ENCODE assay signal across 1 cellular context in the genomic region with DNA sequence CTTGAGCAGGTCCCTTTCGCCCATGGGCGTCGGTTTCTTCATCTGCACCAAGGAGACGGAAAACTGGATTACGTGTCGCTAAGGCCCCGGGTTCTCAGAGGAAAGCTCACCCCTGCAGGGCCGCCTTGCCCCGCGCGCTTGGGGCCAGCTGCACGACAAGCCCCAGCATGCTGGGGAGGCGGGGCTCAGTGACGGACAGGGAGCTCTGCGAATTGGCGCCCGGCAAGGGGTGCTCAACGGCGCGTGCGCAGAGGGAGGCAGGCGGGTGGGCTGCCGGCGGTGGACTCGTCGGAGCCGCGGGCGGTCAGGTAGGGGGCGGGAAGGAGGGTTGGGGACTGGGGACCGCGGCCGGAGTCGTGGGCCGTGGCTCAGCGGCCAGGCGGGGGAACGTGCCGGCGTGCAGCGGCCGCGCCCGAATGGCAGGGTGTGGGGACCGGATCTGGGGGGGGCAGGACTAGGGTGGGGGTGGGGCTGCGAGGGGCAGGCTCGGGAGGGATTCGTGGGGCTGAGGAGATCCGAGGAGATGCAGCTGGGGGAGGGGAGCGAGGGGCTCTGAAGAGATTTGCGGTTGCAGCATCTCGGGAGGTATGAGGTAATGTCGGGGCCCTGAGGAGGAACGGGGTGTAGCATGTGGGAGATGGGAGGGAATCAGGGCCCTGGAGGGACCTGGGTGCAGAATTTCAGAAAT.
A peak's percentile ranks its signal among the peaks of the same experiment; 100 is the strongest.
TF ChIP-seq lines count a peak whose summit lies in the region.

A gene with protein sequence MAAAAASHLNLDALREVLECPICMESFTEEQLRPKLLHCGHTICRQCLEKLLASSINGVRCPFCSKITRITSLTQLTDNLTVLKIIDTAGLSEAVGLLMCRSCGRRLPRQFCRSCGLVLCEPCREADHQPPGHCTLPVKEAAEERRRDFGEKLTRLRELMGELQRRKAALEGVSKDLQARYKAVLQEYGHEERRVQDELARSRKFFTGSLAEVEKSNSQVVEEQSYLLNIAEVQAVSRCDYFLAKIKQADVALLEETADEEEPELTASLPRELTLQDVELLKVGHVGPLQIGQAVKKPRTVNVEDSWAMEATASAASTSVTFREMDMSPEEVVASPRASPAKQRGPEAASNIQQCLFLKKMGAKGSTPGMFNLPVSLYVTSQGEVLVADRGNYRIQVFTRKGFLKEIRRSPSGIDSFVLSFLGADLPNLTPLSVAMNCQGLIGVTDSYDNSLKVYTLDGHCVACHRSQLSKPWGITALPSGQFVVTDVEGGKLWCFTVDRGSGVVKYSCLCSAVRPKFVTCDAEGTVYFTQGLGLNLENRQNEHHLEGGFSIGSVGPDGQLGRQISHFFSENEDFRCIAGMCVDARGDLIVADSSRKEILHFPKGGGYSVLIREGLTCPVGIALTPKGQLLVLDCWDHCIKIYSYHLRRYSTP (plus strand): TSS at position 232 of the 688 bp plus-strand sequence. CDS start 10,438 bp downstream, outside the sequence.

TF ChIP-seq in H1, 55 proteins besides CTCF, POLR2A, EP300 and RAD21:
- TF ChIP-seq POU5F1 (IDR thresholded peaks at IDR 0.05; ENCODE audit: low read depth, low read length) = no peak
- 0 out of 2 replicates have a peak, but pooled peaks have one; percentile 12 for TF ChIP-seq TBP (IDR thresholded peaks at IDR 0.05; ENCODE audit: low read depth, low read length)
- TF ChIP-seq, protein P1, sequence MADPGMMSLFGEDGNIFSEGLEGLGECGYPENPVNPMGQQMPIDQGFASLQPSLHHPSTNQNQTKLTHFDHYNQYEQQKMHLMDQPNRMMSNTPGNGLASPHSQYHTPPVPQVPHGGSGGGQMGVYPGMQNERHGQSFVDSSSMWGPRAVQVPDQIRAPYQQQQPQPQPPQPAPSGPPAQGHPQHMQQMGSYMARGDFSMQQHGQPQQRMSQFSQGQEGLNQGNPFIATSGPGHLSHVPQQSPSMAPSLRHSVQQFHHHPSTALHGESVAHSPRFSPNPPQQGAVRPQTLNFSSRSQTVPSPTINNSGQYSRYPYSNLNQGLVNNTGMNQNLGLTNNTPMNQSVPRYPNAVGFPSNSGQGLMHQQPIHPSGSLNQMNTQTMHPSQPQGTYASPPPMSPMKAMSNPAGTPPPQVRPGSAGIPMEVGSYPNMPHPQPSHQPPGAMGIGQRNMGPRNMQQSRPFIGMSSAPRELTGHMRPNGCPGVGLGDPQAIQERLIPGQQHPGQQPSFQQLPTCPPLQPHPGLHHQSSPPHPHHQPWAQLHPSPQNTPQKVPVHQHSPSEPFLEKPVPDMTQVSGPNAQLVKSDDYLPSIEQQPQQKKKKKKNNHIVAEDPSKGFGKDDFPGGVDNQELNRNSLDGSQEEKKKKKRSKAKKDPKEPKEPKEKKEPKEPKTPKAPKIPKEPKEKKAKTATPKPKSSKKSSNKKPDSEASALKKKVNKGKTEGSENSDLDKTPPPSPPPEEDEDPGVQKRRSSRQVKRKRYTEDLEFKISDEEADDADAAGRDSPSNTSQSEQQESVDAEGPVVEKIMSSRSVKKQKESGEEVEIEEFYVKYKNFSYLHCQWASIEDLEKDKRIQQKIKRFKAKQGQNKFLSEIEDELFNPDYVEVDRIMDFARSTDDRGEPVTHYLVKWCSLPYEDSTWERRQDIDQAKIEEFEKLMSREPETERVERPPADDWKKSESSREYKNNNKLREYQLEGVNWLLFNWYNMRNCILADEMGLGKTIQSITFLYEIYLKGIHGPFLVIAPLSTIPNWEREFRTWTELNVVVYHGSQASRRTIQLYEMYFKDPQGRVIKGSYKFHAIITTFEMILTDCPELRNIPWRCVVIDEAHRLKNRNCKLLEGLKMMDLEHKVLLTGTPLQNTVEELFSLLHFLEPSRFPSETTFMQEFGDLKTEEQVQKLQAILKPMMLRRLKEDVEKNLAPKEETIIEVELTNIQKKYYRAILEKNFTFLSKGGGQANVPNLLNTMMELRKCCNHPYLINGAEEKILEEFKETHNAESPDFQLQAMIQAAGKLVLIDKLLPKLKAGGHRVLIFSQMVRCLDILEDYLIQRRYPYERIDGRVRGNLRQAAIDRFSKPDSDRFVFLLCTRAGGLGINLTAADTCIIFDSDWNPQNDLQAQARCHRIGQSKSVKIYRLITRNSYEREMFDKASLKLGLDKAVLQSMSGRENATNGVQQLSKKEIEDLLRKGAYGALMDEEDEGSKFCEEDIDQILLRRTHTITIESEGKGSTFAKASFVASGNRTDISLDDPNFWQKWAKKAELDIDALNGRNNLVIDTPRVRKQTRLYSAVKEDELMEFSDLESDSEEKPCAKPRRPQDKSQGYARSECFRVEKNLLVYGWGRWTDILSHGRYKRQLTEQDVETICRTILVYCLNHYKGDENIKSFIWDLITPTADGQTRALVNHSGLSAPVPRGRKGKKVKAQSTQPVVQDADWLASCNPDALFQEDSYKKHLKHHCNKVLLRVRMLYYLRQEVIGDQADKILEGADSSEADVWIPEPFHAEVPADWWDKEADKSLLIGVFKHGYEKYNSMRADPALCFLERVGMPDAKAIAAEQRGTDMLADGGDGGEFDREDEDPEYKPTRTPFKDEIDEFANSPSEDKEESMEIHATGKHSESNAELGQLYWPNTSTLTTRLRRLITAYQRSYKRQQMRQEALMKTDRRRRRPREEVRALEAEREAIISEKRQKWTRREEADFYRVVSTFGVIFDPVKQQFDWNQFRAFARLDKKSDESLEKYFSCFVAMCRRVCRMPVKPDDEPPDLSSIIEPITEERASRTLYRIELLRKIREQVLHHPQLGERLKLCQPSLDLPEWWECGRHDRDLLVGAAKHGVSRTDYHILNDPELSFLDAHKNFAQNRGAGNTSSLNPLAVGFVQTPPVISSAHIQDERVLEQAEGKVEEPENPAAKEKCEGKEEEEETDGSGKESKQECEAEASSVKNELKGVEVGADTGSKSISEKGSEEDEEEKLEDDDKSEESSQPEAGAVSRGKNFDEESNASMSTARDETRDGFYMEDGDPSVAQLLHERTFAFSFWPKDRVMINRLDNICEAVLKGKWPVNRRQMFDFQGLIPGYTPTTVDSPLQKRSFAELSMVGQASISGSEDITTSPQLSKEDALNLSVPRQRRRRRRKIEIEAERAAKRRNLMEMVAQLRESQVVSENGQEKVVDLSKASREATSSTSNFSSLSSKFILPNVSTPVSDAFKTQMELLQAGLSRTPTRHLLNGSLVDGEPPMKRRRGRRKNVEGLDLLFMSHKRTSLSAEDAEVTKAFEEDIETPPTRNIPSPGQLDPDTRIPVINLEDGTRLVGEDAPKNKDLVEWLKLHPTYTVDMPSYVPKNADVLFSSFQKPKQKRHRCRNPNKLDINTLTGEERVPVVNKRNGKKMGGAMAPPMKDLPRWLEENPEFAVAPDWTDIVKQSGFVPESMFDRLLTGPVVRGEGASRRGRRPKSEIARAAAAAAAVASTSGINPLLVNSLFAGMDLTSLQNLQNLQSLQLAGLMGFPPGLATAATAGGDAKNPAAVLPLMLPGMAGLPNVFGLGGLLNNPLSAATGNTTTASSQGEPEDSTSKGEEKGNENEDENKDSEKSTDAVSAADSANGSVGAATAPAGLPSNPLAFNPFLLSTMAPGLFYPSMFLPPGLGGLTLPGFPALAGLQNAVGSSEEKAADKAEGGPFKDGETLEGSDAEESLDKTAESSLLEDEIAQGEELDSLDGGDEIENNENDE (IDR thresholded peaks at IDR 0.05; ENCODE audit: insufficient replicate concordance, low read length) = no peak
- TF ChIP-seq TAF7 (optimal IDR thresholded peaks at IDR 0.05; ENCODE audit: borderline replicate concordance, low read depth, low read length) = peak; percentile 27
- TF ChIP-seq, protein P2, sequence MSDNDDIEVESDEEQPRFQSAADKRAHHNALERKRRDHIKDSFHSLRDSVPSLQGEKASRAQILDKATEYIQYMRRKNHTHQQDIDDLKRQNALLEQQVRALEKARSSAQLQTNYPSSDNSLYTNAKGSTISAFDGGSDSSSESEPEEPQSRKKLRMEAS (IDR thresholded peaks at IDR 0.05) = peak; percentile 81
- TF ChIP-seq BCL11A (IDR thresholded peaks at IDR 0.05; ENCODE audit: low read depth in 2 of 2, low read length in 2 of 2) = no peak
- TF ChIP-seq SRF (IDR thresholded peaks at IDR 0.05; ENCODE audit: low read depth, low read length) = no peak
- peak; percentile 62 for TF ChIP-seq NRF1 (IDR thresholded peaks at IDR 0.05; ENCODE audit: low read depth, low read length)
- no peak for TF ChIP-seq BRCA1 (IDR thresholded peaks at IDR 0.05; ENCODE audit: low read depth, low read length)
- TF ChIP-seq KDM4A (IDR thresholded peaks at IDR 0.05; ENCODE audit: low read depth, low read length, severe bottlenecking) = peak; percentile 50
- TF ChIP-seq CHD2 (IDR thresholded peaks at IDR 0.05; ENCODE audit: low read length) = peak; percentile 62; the same call in 1 of the 2 replicates
- TF ChIP-seq CTBP2 (IDR thresholded peaks at IDR 0.05; ENCODE audit: borderline replicate concordance, insufficient read depth, insufficient read length, low read length) = no peak
- no peak for TF ChIP-seq RNF2 (IDR thresholded peaks at IDR 0.05; ENCODE audit: borderline replicate concordance, low read depth, low read length, missing control alignments, poor library complexity, severe bottlenecking)
- no peak for TF ChIP-seq GABPA (IDR thresholded peaks at IDR 0.05; ENCODE audit: borderline replicate concordance, insufficient read depth, low read length)
- no peak for TF ChIP-seq ATF3 (IDR thresholded peaks at IDR 0.05; ENCODE audit: insufficient read depth, low read depth, low read length)
- peak; percentile 58 for TF ChIP-seq TAF1 (IDR thresholded peaks at IDR 0.05; ENCODE audit: low read depth, low read length)
- no peak for TF ChIP-seq USF2 (IDR thresholded peaks at IDR 0.05; ENCODE audit: low read length)
- peak in 1 of 2 experiments; percentile 55; a peak in 1 of 4 replicates for TF ChIP-seq SIN3A (conservative IDR thresholded peaks at IDR 0.05 in 1 of 2, IDR thresholded peaks at IDR 0.05 in 1 of 2; ENCODE audit: low read depth in 1 of 2, low read length in 2 of 2)
- TF ChIP-seq JUND (IDR thresholded peaks at IDR 0.05; ENCODE audit: low read length) = no peak
- TF ChIP-seq, protein P3, sequence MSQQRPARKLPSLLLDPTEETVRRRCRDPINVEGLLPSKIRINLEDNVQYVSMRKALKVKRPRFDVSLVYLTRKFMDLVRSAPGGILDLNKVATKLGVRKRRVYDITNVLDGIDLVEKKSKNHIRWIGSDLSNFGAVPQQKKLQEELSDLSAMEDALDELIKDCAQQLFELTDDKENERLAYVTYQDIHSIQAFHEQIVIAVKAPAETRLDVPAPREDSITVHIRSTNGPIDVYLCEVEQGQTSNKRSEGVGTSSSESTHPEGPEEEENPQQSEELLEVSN (IDR thresholded peaks at IDR 0.05) = peak; percentile 74
- no peak for TF ChIP-seq SP4 (IDR thresholded peaks at IDR 0.05; ENCODE audit: low read length)
- TF ChIP-seq CHD1 (IDR thresholded peaks at IDR 0.05; ENCODE audit: low read depth, low read length) = no peak
- TF ChIP-seq JUN (IDR thresholded peaks at IDR 0.05; ENCODE audit: low read depth, low read length) = no peak
- peak; percentile 61 for TF ChIP-seq PHF8 (conservative IDR thresholded peaks at IDR 0.05; ENCODE audit: low read depth, low read length)
- no peak for TF ChIP-seq FOSL1 (IDR thresholded peaks at IDR 0.05; ENCODE audit: insufficient read depth, low read depth, low read length)
- TF ChIP-seq POLR2AphosphoS5 (IDR thresholded peaks at IDR 0.05; ENCODE audit: low read depth, low read length) = no peak
- TF ChIP-seq ASH2L (IDR thresholded peaks at IDR 0.05; ENCODE audit: low read length) = peak; percentile 11
- TF ChIP-seq TCF12 (IDR thresholded peaks at IDR 0.05; ENCODE audit: low read depth, low read length) = 0 out of 2 replicates have a peak, but pooled peaks have one; percentile 11
- TF ChIP-seq SP2 (IDR thresholded peaks at IDR 0.05; ENCODE audit: low read length) = peak; percentile 49
- TF ChIP-seq EZH2 (IDR thresholded peaks at IDR 0.05; ENCODE audit: low read depth, low read length, severe bottlenecking) = no peak
- no peak for TF ChIP-seq BACH1 (IDR thresholded peaks at IDR 0.05; ENCODE audit: low read length)
